8 cellular contexts compared by ENCODE assay signal in genomic region chr9:95048225-95049087, GRCh38.
A peak's percentile ranks its signal among the peaks of the same experiment; 100 is the strongest.
DNase-seq lines count a peak whose midpoint lies in the region; ATAC-seq, FAIRE-seq and TF ChIP-seq lines count a peak whose summit lies in the region.

No MANE protein-coding gene starts in this region.

- DNase-seq in SHP77 (lab: John Stamatoyannopoulos, UW) (peak; percentile 27 to 35), SHP77 treated with DMSO at 0.1 percent for 48 hours (lab: John Stamatoyannopoulos, UW) (no peak), PC-9 (peak; percentile 65 to 76), frontal cortex (ENCODE audit: low spot score in 2 of 2) (peak; percentile 71 to 80), ovary (peak; percentile 43 to 68 (median 63)), tibial nerve (ENCODE audit: low spot score in 2 of 2) (peak; percentile 41 to 56)
- DNase-seq in activated T-helper 2 cell treated with anti-CD3 and anti-CD28 coated beads, Interferon-gamma antibody, Interleukin-2, Interleukin-4, amounts not matched to agents 10 μg/mL and 5 μg/mL and 100 μg/mL, durations not matched to agents 14 hours and 24 hours and 36 hours (ENCODE audit: low spot score), result peak; percentile 23

- H3F3A ChIP-seq in PC-9 (ENCODE audit: insufficient read depth, low read depth), result peaks cover 79% of the 10 kb centered on the region

- H3K4me1 Mint-ChIP-seq in activated T-helper 2 cell treated with anti-CD3 and anti-CD28 coated beads, Interferon-gamma antibody, Interleukin-2, Interleukin-4, amounts not matched to agents 10 μg/mL and 5 μg/mL and 100 μg/mL, durations not matched to agents 14 hours and 24 hours and 36 hours (ENCODE audit: low read depth), result peaks cover 10% of the 10 kb centered on the region

- H3K4me2 ChIP-seq in PC-9, result peak overlapping the region; percentile 93

- H3K4me3 Mint-ChIP-seq in activated T-helper 2 cell treated with anti-CD3 and anti-CD28 coated beads, Interferon-gamma antibody, Interleukin-2, Interleukin-4, amounts not matched to agents 10 μg/mL and 5 μg/mL and 100 μg/mL, durations not matched to agents 14 hours and 24 hours and 36 hours (ENCODE audit: low read depth), result peak overlapping the region; percentile 76

- no peak for TF ChIP-seq EP300 in ovary (IDR thresholded peaks at IDR 0.05)
- TF ChIP-seq EP300 in tibial nerve (IDR thresholded peaks at IDR 0.05), result peak in 1 of 2 donors; percentile 88

- BruUV-seq in PC-9 (replicated peaks; lab: Mats Ljungman, UMichigan), result TSS peak; percentile 9

- POLR2A ChIA-PET in PC-9 (lab: Charles Lee; ENCODE audit: unreplicated experiment), result interaction anchor here (0.6 kb wide), 1 partner anchor 16 kb away, joined by 4 read pairs; no protein-coding TSS in a partner anchor

- H3K36me3 Mint-ChIP-seq in activated T-helper 2 cell treated with anti-CD3 and anti-CD28 coated beads, Interferon-gamma antibody, Interleukin-2, Interleukin-4, amounts not matched to agents 10 μg/mL and 5 μg/mL and 100 μg/mL, durations not matched to agents 14 hours and 24 hours and 36 hours (ENCODE audit: low read depth), result peaks cover 12% of the 10 kb centered on the region

- H3K27me3 ChIP-seq in PC-9 (ENCODE audit: insufficient read depth, low read depth) (no peaks in the 10 kb centered on the region), ovary (no peaks in the 10 kb centered on the region), tibial nerve (no peaks in the 10 kb centered on the region)

- ATAC-seq in HG03342 (IDR thresholded peaks at IDR 0.05; ENCODE audit: unreplicated experiment), result peak; percentile 88

- peaks cover 60% of the 10 kb centered on the region for H4K20me1 ChIP-seq in PC-9 (ENCODE audit: insufficient read depth)

- peak overlapping the region; percentile 49; the same call in 1 of the 2 replicates for H2AFZ ChIP-seq in PC-9

- H3K27ac ChIP-seq in PC-9 (peak overlapping the region; percentile 84), ovary (peak overlapping the region; percentile 65 to 69), tibial nerve (peak overlapping the region; percentile 78 to 93 (median 85))

- 0 to 2% (median 1%) methylated on average over 57 to 58 of the region's 58 CpGs for WGBS in ovary, 3 donors
- WGBS in tibial nerve, 2 donors, result 0% methylated on average over 37 to 58 of the region's 58 CpGs

- H3K9me2 ChIP-seq in PC-9 (ENCODE audit: insufficient read depth), result no peaks in the 10 kb centered on the region

- FAIRE-seq in frontal cortex (lab: Jason Lieb, UNC), result no peak

- H3K4me3 ChIP-seq in PC-9, result peak overlapping the region; percentile 75
- H3K4me3 ChIP-seq in ovary, result peak overlapping the region; percentile 53
- H3K4me3 ChIP-seq in tibial nerve, result peak overlapping the region; percentile 30 to 52 (median 50)

- H3K9me3 Mint-ChIP-seq in activated T-helper 2 cell treated with anti-CD3 and anti-CD28 coated beads, Interferon-gamma antibody, Interleukin-2, Interleukin-4, amounts not matched to agents 10 μg/mL and 5 μg/mL and 100 μg/mL, durations not matched to agents 14 hours and 24 hours and 36 hours, result no peaks in the 10 kb centered on the region

- H3K27me3 Mint-ChIP-seq in activated T-helper 2 cell treated with anti-CD3 and anti-CD28 coated beads, Interferon-gamma antibody, Interleukin-2, Interleukin-4, amounts not matched to agents 10 μg/mL and 5 μg/mL and 100 μg/mL, durations not matched to agents 14 hours and 24 hours and 36 hours (ENCODE audit: low read depth), result peaks cover 33% of the 10 kb centered on the region

- CTCF ChIA-PET in PC-9 (lab: Charles Lee), result no interaction called here

- H3K79me2 ChIP-seq in PC-9 (ENCODE audit: low read depth), result peaks cover 97% of the 10 kb centered on the region

- H3K4me1 ChIP-seq in PC-9 (replicated peaks; ENCODE audit: insufficient read depth) (peaks cover 45% of the 10 kb centered on the region), ovary (ENCODE audit: insufficient read depth) (peaks cover 12% of the 10 kb centered on the region), tibial nerve (peaks cover 0 to 90% (median 14%) of the 10 kb centered on the region in 4 donors)

- H3K36me3 ChIP-seq in PC-9 (ENCODE audit: low read depth) (peaks cover 26% of the 10 kb centered on the region), ovary (no peaks in the 10 kb centered on the region), tibial nerve (peaks cover 0 to 24% (median 0%) of the 10 kb centered on the region in 3 donors)

- intact Hi-C loops in PC-9 (cut with micrococcal nuclease; ENCODE audit: unreplicated experiment) (no loop called here), ovary (cut with DNase I) (no loop called here)
- intact Hi-C loops in activated T-helper 2 cell treated with anti-CD3 and anti-CD28 coated beads, Interferon-gamma antibody, Interleukin-2, Interleukin-4, amounts not matched to agents 10 μg/mL and 5 μg/mL and 100 μg/mL, durations not matched to agents 14 hours and 24 hours and 36 hours (cut with micrococcal nuclease), result no loop called here

- no peaks in the 10 kb centered on the region for H3K9me3 ChIP-seq in PC-9 (ENCODE audit: insufficient read depth, low read depth)
- H3K9me3 ChIP-seq in ovary, result no peaks in the 10 kb centered on the region
- H3K9me3 ChIP-seq in tibial nerve, result no peaks in the 10 kb centered on the region

- TF ChIP-seq POLR2A in ovary (IDR thresholded peaks at IDR 0.05) (peak; percentile 30), tibial nerve (IDR thresholded peaks at IDR 0.05) (peak in 1 of 2 donors; percentile 77)

- no peak overlapping the region for H3K27ac Mint-ChIP-seq in activated T-helper 2 cell treated with anti-CD3 and anti-CD28 coated beads, Interferon-gamma antibody, Interleukin-2, Interleukin-4, amounts not matched to agents 10 μg/mL and 5 μg/mL and 100 μg/mL, durations not matched to agents 14 hours and 24 hours and 36 hours

- TF ChIP-seq CTCF in PC-9 (conservative IDR thresholded peaks at IDR 0.05) (no peak), ovary (IDR thresholded peaks at IDR 0.05) (no peak), tibial nerve (IDR thresholded peaks at IDR 0.05) (no peak)
